ENCODE assay signal across 30 cellular contexts in genomic region chr5:94750681-94751080, GRCh38.
"Had no signal": no experiment of that assay in that cellular context is flagged by ENCODE, and none has a peak within 500 bp of the region (broad histone marks: within the 10 kb centered on the region; RNA-seq: fewer than 3 reads in every experiment).

No MANE protein-coding gene starts in this region.

- H3K27ac ChIP-seq: neural progenitor cell, ovary, parathyroid adenoma, psoas muscle, right lobe of liver, sigmoid colon, suprapubic skin, testis, tibial artery, transverse colon, upper lobe of right lung, uterus had no signal

- H3K4me3 Mint-ChIP-seq: natural killer cell; nephron; stimulated activated memory B cell treated with anti-CD40 and anti-IgM and Interleukin-4, amounts not matched to agents 10 μg/mL and 1 μg/mL and 100 μg/mL, for 72 hours; stimulated activated naive CD8-positive, alpha-beta T cell treated with anti-CD3 and anti-CD28 coated beads, Interleukin-15, amount 100 ng/mL, for 72 hours; type B pancreatic cell had no signal

- H3K9me3 Mint-ChIP-seq: natural killer cell; nephron; neural progenitor cell; stimulated activated memory B cell treated with anti-CD40 and anti-IgM and Interleukin-4, amounts not matched to agents 10 μg/mL and 1 μg/mL and 100 μg/mL, for 72 hours; stimulated activated naive CD8-positive, alpha-beta T cell treated with anti-CD3 and anti-CD28 coated beads, Interleukin-15, amount 100 ng/mL, for 72 hours; type B pancreatic cell had no signal

- FAIRE-seq: small intestine had no signal

- H2AFZ ChIP-seq: neural progenitor cell, parathyroid adenoma had no signal

- H3K4me1 Mint-ChIP-seq: natural killer cell had no signal

- DNase-seq: natural killer cell; occipital lobe; ovary; posterior cingulate gyrus; psoas muscle; right cardiac atrium; right lobe of liver; sigmoid colon; small intestine; stimulated activated CD4-positive, alpha-beta T cell treated with anti-CD3 and anti-CD28 coated beads, Interleukin-15, amount 100 ng/mL, for 24 hours; stimulated activated CD4-positive, alpha-beta T cell treated with anti-CD3 and anti-CD28 coated beads, Interleukin-2, amount 100 ng/mL, for 24 hours; stimulated activated CD4-positive, alpha-beta T cell treated with anti-CD3 and anti-CD28 coated beads, Interleukin-2, amount 100 ng/mL, for 48 hours; stimulated activated CD4-positive, alpha-beta T cell treated with anti-CD3 and anti-CD28 coated beads, Interleukin-4, amount 100 ng/mL, for 4 hours; stimulated activated CD8-positive, alpha-beta memory T cell treated with anti-CD3 and anti-CD28 coated beads, Interleukin-4, amount 100 ng/mL, for 48 hours; stimulated activated naive CD4-positive, alpha-beta T cell; stimulated activated naive CD8-positive, alpha-beta T cell treated with anti-CD3 and anti-CD28 coated beads, Interleukin-15, amount 100 ng/mL, for 72 hours; stimulated activated naive CD8-positive, alpha-beta T cell treated with anti-CD3 and anti-CD28 coated beads, Interleukin-15, Interleukin-2, amounts not matched to agents 100 U/mL and 50 U/mL, for 24 hours; substantia nigra; testis; tibial artery; transverse colon; upper lobe of right lung; uterus had no signal

- H3K36me3 ChIP-seq: neural progenitor cell, ovary, right lobe of liver, sigmoid colon, suprapubic skin, tibial artery, transverse colon, upper lobe of right lung, uterus had no signal

- H3K27ac Mint-ChIP-seq: natural killer cell; nephron; neural progenitor cell; progenitor cell of endocrine pancreas; stimulated activated memory B cell treated with anti-CD40 and anti-IgM and Interleukin-4, amounts not matched to agents 10 μg/mL and 1 μg/mL and 100 μg/mL, for 72 hours; stimulated activated naive CD8-positive, alpha-beta T cell treated with anti-CD3 and anti-CD28 coated beads, Interleukin-15, amount 100 ng/mL, for 72 hours; type B pancreatic cell had no signal

- H3K9me3 ChIP-seq: ovary, psoas muscle, right lobe of liver, sigmoid colon, suprapubic skin, testis, tibial artery, transverse colon, upper lobe of right lung, uterus had no signal

- H3K4me2 ChIP-seq: neural progenitor cell had no signal

- H3K27me3 Mint-ChIP-seq: progenitor cell of endocrine pancreas; stimulated activated memory B cell treated with anti-CD40 and anti-IgM and Interleukin-4, amounts not matched to agents 10 μg/mL and 1 μg/mL and 100 μg/mL, for 72 hours; stimulated activated naive CD8-positive, alpha-beta T cell treated with anti-CD3 and anti-CD28 coated beads, Interleukin-15, amount 100 ng/mL, for 72 hours; type B pancreatic cell had no signal

- H3K4me1 ChIP-seq: neural progenitor cell, parathyroid adenoma, psoas muscle, right lobe of liver, sigmoid colon, suprapubic skin, tibial artery, transverse colon, upper lobe of right lung, uterus had no signal

- H3K79me2 ChIP-seq: parathyroid adenoma had no signal

- H3K27me3 ChIP-seq: neural progenitor cell, ovary, right lobe of liver, sigmoid colon, suprapubic skin, testis, tibial artery, transverse colon, upper lobe of right lung, uterus had no signal

- H3K36me3 Mint-ChIP-seq: natural killer cell; neural progenitor cell; stimulated activated memory B cell treated with anti-CD40 and anti-IgM and Interleukin-4, amounts not matched to agents 10 μg/mL and 1 μg/mL and 100 μg/mL, for 72 hours; type B pancreatic cell had no signal

- ATAC-seq: natural killer cell; psoas muscle; right lobe of liver; stimulated activated memory B cell treated with anti-CD40 and anti-IgM and Interleukin-4, amounts not matched to agents 10 μg/mL and 1 μg/mL and 100 μg/mL, for 72 hours; stimulated activated naive CD8-positive, alpha-beta T cell treated with anti-CD3 and anti-CD28 coated beads, Interleukin-15, amount 100 ng/mL, for 72 hours; stimulated activated naive CD8-positive, alpha-beta T cell treated with anti-CD3 and anti-CD28 coated beads, Interleukin-15, Interleukin-2, amounts not matched to agents 100 U/mL and 50 U/mL, for 24 hours had no signal

- H3K9ac ChIP-seq: neural progenitor cell, parathyroid adenoma had no signal

- H3K4me3 ChIP-seq: neural progenitor cell, ovary, psoas muscle, right lobe of liver, sigmoid colon, suprapubic skin, testis, tibial artery, transverse colon, upper lobe of right lung, uterus had no signal
